In genomic region chr5:125410501-125411162, GRCh38 we compare ENCODE assay signal across 9 cellular contexts.
DNase-seq lines count a peak whose midpoint lies in the region; ATAC-seq and TF ChIP-seq lines count a peak whose summit lies in the region.
"Had no signal": no experiment of that assay in that cellular context is flagged by ENCODE, and none has a peak within 500 bp of the region (broad histone marks: within the 10 kb centered on the region; RNA-seq: fewer than 3 reads in every experiment).

No MANE protein-coding gene starts in this region.

- H3K4me1 Mint-ChIP-seq in mesothelial cell of epicardium, result peaks cover 64% of the 10 kb centered on the region

- peaks cover 3% of the 10 kb centered on the region for H3K9me3 Mint-ChIP-seq in mesothelial cell of epicardium
- H3K9me3 Mint-ChIP-seq: dendritic cell treated with granulocyte-macrophage colony-stimulating factor and Interleukin-4, amounts not matched to agents 40 ng/mL and 50 ng/mL, for 4 days had no signal

- H3K36me3 Mint-ChIP-seq in mesothelial cell of epicardium, result no peaks in the 10 kb centered on the region

- TF ChIP-seq CTCF in AG09309 (IDR thresholded peaks at IDR 0.05; ENCODE audit: control insufficient read depth, insufficient read depth, low read depth, low read length, missing control alignments), result no peak
- no peak for TF ChIP-seq CTCF in cardiac fibroblast (IDR thresholded peaks at IDR 0.05; ENCODE audit: low read depth, low read length)
- no peak for TF ChIP-seq CTCF in mesothelial cell of epicardium (IDR thresholded peaks at IDR 0.05; ENCODE audit: unreplicated experiment)

- ATAC-seq in GM19455 (IDR thresholded peaks at IDR 0.05; ENCODE audit: unreplicated experiment) (no peak), GM21717 (IDR thresholded peaks at IDR 0.05; ENCODE audit: unreplicated experiment) (no peak), GM18502 (IDR thresholded peaks at IDR 0.05; ENCODE audit: poor library complexity, unreplicated experiment) (no peak)

- DNase-seq in AG09309 (ENCODE audit: low read depth) (peak; percentile 25), NCI-H1105 treated with DMSO at 0.1 percent for 48 hours (lab: John Stamatoyannopoulos, UW) (peak; percentile 72), cardiac fibroblast (ENCODE audit: low read depth in 2 of 2) (peak; percentile 70 to 89), mesothelial cell of epicardium (ENCODE audit: low spot score in 2 of 2, unreplicated experiment in 2 of 2) (no peak)
- no peak for DNase-seq in stimulated activated CD4-positive, alpha-beta T cell treated with anti-CD3 and anti-CD28 coated beads, Interleukin-1b, Interleukin-23, amount 100 ng/mL, for 48 hours

- peaks cover 7% of the 10 kb centered on the region for H3K27me3 Mint-ChIP-seq in mesothelial cell of epicardium (ENCODE audit: low read depth)
- H3K27me3 Mint-ChIP-seq: dendritic cell treated with granulocyte-macrophage colony-stimulating factor and Interleukin-4, amounts not matched to agents 40 ng/mL and 50 ng/mL, for 4 days had no signal

- H3K4me3 ChIP-seq in AG09309 (ENCODE audit: control insufficient read depth, low read depth, low read length) (no peak overlapping the region), cardiac fibroblast (replicated peaks in 1 of 2; ENCODE audit: low read depth in 2 of 2, low read length in 2 of 2) (peak overlapping the region in 1 of 2 donors; percentile 16)

- peak overlapping the region; percentile 90 for H3K27ac Mint-ChIP-seq in mesothelial cell of epicardium
- H3K27ac Mint-ChIP-seq: dendritic cell treated with granulocyte-macrophage colony-stimulating factor and Interleukin-4, amounts not matched to agents 40 ng/mL and 50 ng/mL, for 4 days had no signal

- H3K4me3 Mint-ChIP-seq in mesothelial cell of epicardium, result no peak overlapping the region
- H3K4me3 Mint-ChIP-seq: dendritic cell treated with granulocyte-macrophage colony-stimulating factor and Interleukin-4, amounts not matched to agents 40 ng/mL and 50 ng/mL, for 4 days had no signal

Comparison
In these comparisons a context has a peak if more than half of its experiments do, and no peak if none do; other contexts are left out.
1. DNase-seq: peak in AG09309 (single experiment), NCI-H1105 treated with DMSO at 0.1 percent for 48 hours (single experiment) and cardiac fibroblast (2 of 2); none in mesothelial cell of epicardium (0 of 2) and stimulated activated CD4-positive, alpha-beta T cell treated with anti-CD3 and anti-CD28 coated beads, Interleukin-1b, Interleukin-23, amount 100 ng/mL, for 48 hours (single experiment).